ENCODE assay signal across 8 cellular contexts in genomic region chr4:39527296-39528055, GRCh38. TPM values are rescaled to one million over a fixed set of nuclear protein-coding genes. Genes with fewer than 3 reads are reported as not detected.
DNase-seq lines count a peak whose midpoint lies in the region; ATAC-seq and TF ChIP-seq lines count a peak whose summit lies in the region.

TSS of gene UGDH (minus strand) at chr4:39527439. CDS start at chr4:39521512, 5,927 bp downstream.

- no peaks in the 10 kb centered on the region for H3K27me3 ChIP-seq in mucosa of stomach (ENCODE audit: control insufficient read depth, insufficient read depth, low read length)

- no peaks in the 10 kb centered on the region for H3K36me3 ChIP-seq in mucosa of stomach (ENCODE audit: control insufficient read depth, insufficient read depth, low read length)

- in situ Hi-C loops in KBM-7 (cut with MboI; ENCODE audit: low pct_unique_long_range_greater_than_20kb, low sequenced_read_pairs) = no loop called here

- H3K27ac Mint-ChIP-seq in activated T-cell treated with anti-CD3 and anti-CD28 coated beads, Interleukin-2, amount 50 U/mL, for 24 hours = peak within 1 kb of the TSS; percentile 96

- peaks cover 18% of the 10 kb centered on the region for H3K4me1 Mint-ChIP-seq in activated T-cell treated with anti-CD3 and anti-CD28 coated beads, Interleukin-2, amount 50 U/mL, for 24 hours (ENCODE audit: low read depth)

- peak; percentile 69 for TF ChIP-seq POLR2A in erythroblast (IDR thresholded peaks at IDR 0.05; ENCODE audit: low read length)

- H3K9me3 ChIP-seq in mucosa of stomach (ENCODE audit: control insufficient read depth, low read length) = no peaks in the 10 kb centered on the region

- H3K4me1 ChIP-seq in mucosa of stomach (ENCODE audit: control insufficient read depth, insufficient read depth, low read length) = peaks cover 8% of the 10 kb centered on the region

- peak within 1 kb of the TSS; percentile 98 for H3K4me3 Mint-ChIP-seq in activated T-cell treated with anti-CD3 and anti-CD28 coated beads, Interleukin-2, amount 50 U/mL, for 24 hours

- peak; percentile 99 for DNase-seq in DMS53 treated with DMSO at 0.1 percent for 48 hours (lab: John Stamatoyannopoulos, UW; ENCODE audit: unreplicated experiment)
- peak; percentile 97 for DNase-seq in KBM-7
- DNase-seq in activated T-cell treated with anti-CD3 and anti-CD28 coated beads, Interleukin-2, amount 50 U/mL, for 24 hours = peak; percentile 95
- DNase-seq in erythroblast (lab: John Stamatoyannopoulos, UW) = peak; percentile 91 to 95
- peak; percentile 77 to 79 for DNase-seq in stimulated activated CD8-positive, alpha-beta memory T cell treated with anti-CD3 and anti-CD28 coated beads, Interleukin-7, amount 100 ng/mL, for 1 hour (ENCODE audit: low read depth in 2 of 2)

- H3K36me3 Mint-ChIP-seq in activated T-cell treated with anti-CD3 and anti-CD28 coated beads, Interleukin-2, amount 50 U/mL, for 24 hours (ENCODE audit: low read depth) = peaks cover 34% of the 10 kb centered on the region

- H3K9ac ChIP-seq in mucosa of stomach (ENCODE audit: low read length) = peak within 1 kb of the TSS; percentile 96

- peak within 1 kb of the TSS; percentile 87 for H3K4me3 ChIP-seq in mucosa of stomach (ENCODE audit: low read length)

- no peaks in the 10 kb centered on the region for H3K27me3 Mint-ChIP-seq in activated T-cell treated with anti-CD3 and anti-CD28 coated beads, Interleukin-2, amount 50 U/mL, for 24 hours

- H3K9me3 Mint-ChIP-seq in activated T-cell treated with anti-CD3 and anti-CD28 coated beads, Interleukin-2, amount 50 U/mL, for 24 hours = peaks cover 24% of the 10 kb centered on the region

- peak; percentile 96 for ATAC-seq in GM21717 (IDR thresholded peaks at IDR 0.05; ENCODE audit: unreplicated experiment)

TF ChIP-seq in PFSK-1, 5 proteins besides CTCF, POLR2A, EP300 and RAD21:
- TF ChIP-seq FOXP2 (optimal IDR thresholded peaks at IDR 0.05; ENCODE audit: borderline replicate concordance, extremely low read depth, extremely low read length, insufficient read depth) (peak; percentile 24), SIN3A (IDR thresholded peaks at IDR 0.05; ENCODE audit: borderline replicate concordance, insufficient read depth, low read length) (peak; percentile 79; the same call in 1 of the 2 replicates), REST (IDR thresholded peaks at IDR 0.05; ENCODE audit: insufficient read depth in 1 of 2, low read depth in 2 of 2, low read length in 2 of 2) (peak in 1 of 2 experiments; percentile 40; a peak in 1 of 4 replicates), POLR2AphosphoS5 (IDR thresholded peaks at IDR 0.05; ENCODE audit: low read depth, low read length) (peak; percentile 74), TAF1 (IDR thresholded peaks at IDR 0.05; ENCODE audit: borderline replicate concordance, insufficient read depth, low read length) (peak; percentile 72)

RNA-seq across cellular contexts. Expression of gene UGDH, which starts in this region (rescaled TPM):
- 13.3 TPM for polyA plus RNA-seq in PFSK-1 (2012; ENCODE audit: insufficient read length, low read depth)

Comparison
In these comparisons a context has a peak if more than half of its experiments do, and no peak if none do; other contexts are left out.
1. Peak in every context shown above with its lines: DNase-seq, ATAC-seq and H3K4me3 ChIP-seq.